Comparison of ENCODE assay signal across 21 cellular contexts in the genomic region with DNA sequence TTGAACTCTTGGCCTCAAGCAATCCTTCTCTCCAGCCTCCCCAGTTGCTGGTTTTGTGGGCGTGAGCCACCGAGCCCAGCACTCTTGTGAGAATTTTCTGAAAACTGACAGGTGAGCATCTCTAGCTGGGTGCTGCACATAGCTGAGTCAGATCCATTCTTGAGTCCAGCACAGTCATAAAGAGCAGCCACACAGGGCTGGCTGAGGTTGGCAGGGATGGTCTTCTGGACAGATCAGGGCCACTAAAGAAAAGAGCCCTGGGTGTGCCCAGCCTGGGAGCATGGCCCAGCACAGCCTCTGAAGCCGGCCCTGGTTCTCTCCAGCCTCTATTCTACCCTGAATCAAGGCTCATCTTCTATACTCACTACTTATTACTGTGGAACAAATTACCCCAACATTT. TPM values are rescaled to one million over a fixed set of nuclear protein-coding genes. Genes with fewer than 3 reads are reported as not detected.
DNase-seq lines count a peak whose midpoint lies in the region; ATAC-seq and TF ChIP-seq lines count a peak whose summit lies in the region.
"Had no signal": no experiment of that assay in that cellular context is flagged by ENCODE, and none has a peak within 500 bp of the region (broad histone marks: within the 10 kb centered on the region; RNA-seq: fewer than 3 reads in every experiment).

No MANE protein-coding gene starts in this region.

- DNase-seq in activated T-cell treated with anti-CD3 and anti-CD28 coated beads, Interleukin-2, amount 50 U/mL, for 72 hours, result no peak
- DNase-seq in activated T-cell treated with anti-CD3 and anti-CD28 coated beads for 4 hours (no peak), lower lobe of right lung (peak; percentile 16), lower leg skin (ENCODE audit: low spot score in 2 of 2) (no peak), NCI-H524 (lab: John Stamatoyannopoulos, UW) (no peak), G401 (ENCODE audit: low spot score) (no peak)
- DNase-seq in NK-92 treated with Interleukin-12 subunit alpha and Interleukin-12 subunit beta, amount 100 ng/mL, for 24 hours (lab: John Stamatoyannopoulos, UW), result no peak
- DNase-seq: COR-L47, DMS79, GDM1, MM.1S, NCI-H1105, NCI-H187, NCI-H446, NCI-H748 treated with DMSO at 0.1 percent for 48 hours, SHP77 treated with DMSO at 0.1 percent for 48 hours had no signal

- no peak for TF ChIP-seq POLR2A in lower leg skin (IDR thresholded peaks at IDR 0.05)

- ATAC-seq in activated T-cell treated with anti-CD3 and anti-CD28 coated beads, Interleukin-2, amount 50 U/mL, for 72 hours (replicated peaks in 1 of 2), result peak; percentile 53 to 63
- ATAC-seq in activated T-helper 17 cell treated with anti-CD3 and anti-CD28 coated beads, Interleukin-2, amount 50 U/mL, for 72 hours (replicated peaks), result peak; percentile 31
- no peak for ATAC-seq in lower lobe of right lung

- no peaks in the 10 kb centered on the region for H3K9me3 Mint-ChIP-seq in activated T-cell treated with anti-CD3 and anti-CD28 coated beads, Interleukin-2, amount 50 U/mL, for 72 hours
- H3K9me3 Mint-ChIP-seq in activated T-helper 17 cell treated with anti-CD3 and anti-CD28 coated beads, Interleukin-2, amount 50 U/mL, for 72 hours, result no peaks in the 10 kb centered on the region

- WGBS in lower leg skin, 2 donors, result 65 to 85% methylated on average over 3 of the region's 3 CpGs

- no peaks in the 10 kb centered on the region for H3K27me3 Mint-ChIP-seq in activated T-cell treated with anti-CD3 and anti-CD28 coated beads, Interleukin-2, amount 50 U/mL, for 72 hours (ENCODE audit: low read depth)
- H3K27me3 Mint-ChIP-seq in activated T-helper 17 cell treated with anti-CD3 and anti-CD28 coated beads, Interleukin-2, amount 50 U/mL, for 72 hours, result peaks cover 20% of the 10 kb centered on the region

- intact Hi-C loops in lower lobe of right lung (cut with DNase I) (no loop called here), lower leg skin (cut with DNase I; ENCODE audit: low total_unique reads) (no loop called here)

- no peak overlapping the region for H3K4me3 Mint-ChIP-seq in activated T-cell treated with anti-CD3 and anti-CD28 coated beads, Interleukin-2, amount 50 U/mL, for 72 hours
- no peak overlapping the region for H3K4me3 Mint-ChIP-seq in activated T-helper 17 cell treated with anti-CD3 and anti-CD28 coated beads, Interleukin-2, amount 50 U/mL, for 72 hours

- TF ChIP-seq CTCF in lower lobe of right lung (IDR thresholded peaks at IDR 0.05) (no peak), lower leg skin (IDR thresholded peaks at IDR 0.05) (no peak)

- no peaks in the 10 kb centered on the region for H3K4me1 Mint-ChIP-seq in activated T-cell treated with anti-CD3 and anti-CD28 coated beads, Interleukin-2, amount 50 U/mL, for 72 hours (ENCODE audit: low read depth)
- H3K4me1 Mint-ChIP-seq in activated T-helper 17 cell treated with anti-CD3 and anti-CD28 coated beads, Interleukin-2, amount 50 U/mL, for 72 hours, result peaks cover 6% of the 10 kb centered on the region

- no peaks in the 10 kb centered on the region for H3K4me1 ChIP-seq in lower lobe of right lung
- H3K4me1 ChIP-seq: A549, Peyer's patch had no signal

- no peak overlapping the region for H3K4me3 ChIP-seq in lower lobe of right lung
- H3K4me3 ChIP-seq in lower leg skin (ENCODE audit: low read depth, poor library complexity, severe bottlenecking), result no peak overlapping the region
- H3K4me3 ChIP-seq: A549, Peyer's patch had no signal

- H3K36me3 Mint-ChIP-seq in activated T-cell treated with anti-CD3 and anti-CD28 coated beads, Interleukin-2, amount 50 U/mL, for 72 hours (ENCODE audit: insufficient read depth in 2 of 2), result no peaks in the 10 kb centered on the region
- no peaks in the 10 kb centered on the region for H3K36me3 Mint-ChIP-seq in activated T-helper 17 cell treated with anti-CD3 and anti-CD28 coated beads, Interleukin-2, amount 50 U/mL, for 72 hours (ENCODE audit: low read depth)

- peaks cover 12% of the 10 kb centered on the region for H3K27me3 ChIP-seq in lower lobe of right lung (ENCODE audit: low read depth)
- H3K27me3 ChIP-seq: Peyer's patch had no signal

- H3K9me3 ChIP-seq in lower lobe of right lung, result no peaks in the 10 kb centered on the region
- H3K9me3 ChIP-seq: A549, Peyer's patch had no signal

- no peak overlapping the region for H3K27ac Mint-ChIP-seq in activated T-cell treated with anti-CD3 and anti-CD28 coated beads, Interleukin-2, amount 50 U/mL, for 72 hours
- no peak overlapping the region for H3K27ac Mint-ChIP-seq in activated T-helper 17 cell treated with anti-CD3 and anti-CD28 coated beads, Interleukin-2, amount 50 U/mL, for 72 hours

- no peak overlapping the region for H3K27ac ChIP-seq in lower lobe of right lung
- H3K27ac ChIP-seq: A549, C4-2B, KMS-11, Peyer's patch had no signal

- no peaks in the 10 kb centered on the region for H3K36me3 ChIP-seq in lower lobe of right lung
- H3K36me3 ChIP-seq: Peyer's patch had no signal

- in situ Hi-C loops in G401 (cut with HindIII; ENCODE audit: low sequenced_read_pairs), result no loop called here

RNA-seq across cellular contexts. Expression of a gene that starts 11.5 kb away (rescaled TPM):
- 10 to 100 TPM; 30.6 to 38.3 TPM for total RNA-seq in activated T-cell treated with anti-CD3 and anti-CD28 coated beads, Interleukin-2, amount 50 U/mL, for 72 hours
- 10 to 100 TPM; 34.8 to 83.7 TPM for total RNA-seq in activated T-helper 17 cell treated with anti-CD3 and anti-CD28 coated beads, Interleukin-2, amount 50 U/mL, for 72 hours
- total RNA-seq in lower lobe of right lung (59.3 TPM), lower leg skin (100 to 1,000 TPM in 1 of 4 donors, 10 to 100 TPM in 3; 75.9 to 162 (median 87.7) TPM)
- total RNA-seq in G401 (2014; rRNA removed; shearing (Covaris generic)), result 15.9 and 34.6 TPM in 2 replicates

Comparison
In these comparisons a context has a peak if more than half of its experiments do, and no peak if none do; other contexts are left out.
1. ATAC-seq: peak in activated T-cell treated with anti-CD3 and anti-CD28 coated beads, Interleukin-2, amount 50 U/mL, for 72 hours (2 of 2) and activated T-helper 17 cell treated with anti-CD3 and anti-CD28 coated beads, Interleukin-2, amount 50 U/mL, for 72 hours (single experiment); none in lower lobe of right lung (0 of 2).